ENCODE assay signal across 7 cellular contexts in genomic region chr14:85711620-85712019, GRCh38.
"Had no signal": no experiment of that assay in that cellular context is flagged by ENCODE, and none has a peak within 500 bp of the region (broad histone marks: within the 10 kb centered on the region; RNA-seq: fewer than 3 reads in every experiment).

No MANE protein-coding gene starts in this region.

- H3K27ac Mint-ChIP-seq: IgD-negative memory B cell had no signal

- H3K36me3 Mint-ChIP-seq: IgD-negative memory B cell had no signal

- H3K4me3 Mint-ChIP-seq: IgD-negative memory B cell had no signal

- ATAC-seq: HepG2, K562 had no signal

- H3K4me3 ChIP-seq: K562 had no signal

- H3K27me3 Mint-ChIP-seq: IgD-negative memory B cell had no signal

- H3K27ac ChIP-seq: HL-60 had no signal

- DNase-seq: IMR-90, KBM-7, KG1 had no signal

- H3K4me1 Mint-ChIP-seq: IgD-negative memory B cell had no signal
